33 cellular contexts compared by ENCODE assay signal in genomic region chr7:46493196-46493595, GRCh38.
DNase-seq lines count a peak whose midpoint lies in the region; ATAC-seq, FAIRE-seq and TF ChIP-seq lines count a peak whose summit lies in the region.
"Had no signal": no experiment of that assay in that cellular context is flagged by ENCODE, and none has a peak within 500 bp of the region (broad histone marks: within the 10 kb centered on the region; RNA-seq: fewer than 3 reads in every experiment).

No MANE protein-coding gene starts in this region.

- H3K9me3 ChIP-seq in PC-3 (ENCODE audit: low read length): no peaks in the 10 kb centered on the region
- H3K9me3 ChIP-seq in endodermal cell (ENCODE audit: control insufficient read depth, low read length): no peaks in the 10 kb centered on the region
- no peaks in the 10 kb centered on the region for H3K9me3 ChIP-seq in osteoblast (ENCODE audit: low read depth, low read length)
- H3K9me3 ChIP-seq: ascending aorta, neutrophil, prostate gland had no signal

- H3K9ac ChIP-seq in PC-3 (ENCODE audit: low read length): no peak overlapping the region
- no peak overlapping the region for H3K9ac ChIP-seq in endodermal cell (ENCODE audit: extremely low read depth, low read length, poor library complexity, severe bottlenecking)
- H3K9ac ChIP-seq: BLaER1 had no signal

- CTCF ChIA-PET in PC-3 (lab: Charles Lee): no interaction called here

- H3K4me3 Mint-ChIP-seq in GM23338: no peak overlapping the region
- H3K4me3 Mint-ChIP-seq in endodermal cell: no peak overlapping the region
- H3K4me3 Mint-ChIP-seq: activated naive CD8-positive, alpha-beta T cell treated with anti-CD3 and anti-CD28 coated beads for 36 hours; activated T-cell treated with anti-CD3 and anti-CD28 coated beads, Interleukin-2, amount 50 U/mL, for 24 hours; immature natural killer cell; naive B cell; stimulated activated naive CD8-positive, alpha-beta T cell treated with anti-CD3 and anti-CD28 coated beads, Interleukin-15, amount 100 ng/mL, for 72 hours had no signal

- FAIRE-seq in RCC 7860 (lab: Jason Lieb, UNC): no peak
- FAIRE-seq: G401.6 had no signal

- no peaks in the 10 kb centered on the region for H3K4me1 ChIP-seq in GM23338 (ENCODE audit: insufficient read depth)
- H3K4me1 ChIP-seq in PC-3 (ENCODE audit: insufficient read depth, low read length): peaks cover 21% of the 10 kb centered on the region
- no peaks in the 10 kb centered on the region for H3K4me1 ChIP-seq in endodermal cell (ENCODE audit: control insufficient read depth, insufficient read depth, low read length)
- peaks cover 12% of the 10 kb centered on the region for H3K4me1 ChIP-seq in osteoblast (ENCODE audit: insufficient read depth, low read length)
- H3K4me1 ChIP-seq: ascending aorta, BLaER1, prostate gland had no signal

- H3K27me3 ChIP-seq in GM23338 (ENCODE audit: insufficient read depth) (no peaks in the 10 kb centered on the region), PC-3 (ENCODE audit: low read length) (no peaks in the 10 kb centered on the region), endodermal cell (ENCODE audit: control insufficient read depth, insufficient read depth, low read length, poor library complexity, severe bottlenecking) (no peaks in the 10 kb centered on the region), osteoblast (ENCODE audit: insufficient read depth, low read length) (no peaks in the 10 kb centered on the region)
- H3K27me3 ChIP-seq: ascending aorta, BLaER1, dorsolateral prefrontal cortex, neutrophil had no signal

- peaks cover 3% of the 10 kb centered on the region; the same call in 1 of the 3 replicates for H3K36me3 Mint-ChIP-seq in GM23338 (ENCODE audit: low read depth)
- H3K36me3 Mint-ChIP-seq in endodermal cell (ENCODE audit: low read depth): no peaks in the 10 kb centered on the region
- H3K36me3 Mint-ChIP-seq: activated naive CD8-positive, alpha-beta T cell treated with anti-CD3 and anti-CD28 coated beads for 36 hours had no signal

- DNase-seq in GM23338 (ENCODE audit: low spot score) (peak; percentile 3), PC-3 (no peak), endodermal cell (no peak), osteoblast (ENCODE audit: insufficient read length, low spot score, missing footprints) (no peak), RCC 7860 (ENCODE audit: low spot score) (no peak)
- DNase-seq: activated CD4-positive, alpha-beta T cell treated with anti-CD3 and anti-CD28 coated beads, Interleukin-2, amount 50 U/mL, for 1 hour; activated CD4-positive, CD25-positive, alpha-beta regulatory T cell; activated effector memory CD4-positive, alpha-beta T cell treated with anti-CD3 and anti-CD28 coated beads, Interleukin-2, amount 50 U/mL, for 16 hours; activated naive CD8-positive, alpha-beta T cell treated with anti-CD3 and anti-CD28 coated beads for 36 hours; activated T-cell treated with anti-CD3 and anti-CD28 coated beads, Interleukin-2, amount 50 U/mL, for 24 hours; COR-L47; dorsolateral prefrontal cortex; immature natural killer cell; left colon; mesendoderm; naive B cell; NCI-H1092; NCI-H1694 treated with DMSO at 0.1 percent for 48 hours; NCI-H446; NCI-H774; RPMI8226; stimulated activated CD4-positive, alpha-beta T cell treated with anti-CD3 and anti-CD28 coated beads, Interleukin-12 subunit alpha, Interleukin-12 subunit beta, amount 100 ng/mL, for 4 hours; stimulated activated CD4-positive, alpha-beta T cell treated with anti-CD3 and anti-CD28 coated beads, Interleukin-2, amount 100 ng/mL, for 48 hours; stimulated activated naive CD8-positive, alpha-beta T cell treated with anti-CD3 and anti-CD28 coated beads, Interleukin-15, amount 100 ng/mL, for 72 hours; T-helper 1 cell had no signal

- H3K4me1 Mint-ChIP-seq in GM23338: no peaks in the 10 kb centered on the region
- H3K4me1 Mint-ChIP-seq in endodermal cell: no peaks in the 10 kb centered on the region
- H3K4me1 Mint-ChIP-seq: activated naive CD8-positive, alpha-beta T cell treated with anti-CD3 and anti-CD28 coated beads for 36 hours; immature natural killer cell; naive B cell; stimulated activated naive CD8-positive, alpha-beta T cell treated with anti-CD3 and anti-CD28 coated beads, Interleukin-15, amount 100 ng/mL, for 72 hours had no signal

- H3K27ac Mint-ChIP-seq in GM23338 (no peak overlapping the region), endodermal cell (no peak overlapping the region)
- H3K27ac Mint-ChIP-seq: activated naive CD8-positive, alpha-beta T cell treated with anti-CD3 and anti-CD28 coated beads for 36 hours; activated T-cell treated with anti-CD3 and anti-CD28 coated beads, Interleukin-2, amount 50 U/mL, for 24 hours; immature natural killer cell; naive B cell; stimulated activated naive CD8-positive, alpha-beta T cell treated with anti-CD3 and anti-CD28 coated beads, Interleukin-15, amount 100 ng/mL, for 72 hours had no signal

- no peak overlapping the region for H3K27ac ChIP-seq in GM23338 (ENCODE audit: low read depth)
- H3K27ac ChIP-seq in PC-3 (ENCODE audit: low read length): 0 out of 2 replicates have a peak overlapping the region, but pooled peaks have one; percentile 16
- H3K27ac ChIP-seq in endodermal cell (ENCODE audit: low read depth, low read length): no peak overlapping the region
- H3K27ac ChIP-seq in osteoblast (ENCODE audit: low read depth, low read length): peak overlapping the region; percentile 77
- H3K27ac ChIP-seq: ascending aorta, BLaER1, dorsolateral prefrontal cortex, neutrophil, prostate gland had no signal

- H2AFZ ChIP-seq in GM23338: no peak overlapping the region
- no peak overlapping the region for H2AFZ ChIP-seq in PC-3 (ENCODE audit: low read length)
- H2AFZ ChIP-seq in osteoblast (ENCODE audit: low read length): peak overlapping the region; percentile 24

- H3K9me3 Mint-ChIP-seq in GM23338: peaks cover 9% of the 10 kb centered on the region
- peaks cover 7% of the 10 kb centered on the region for H3K9me3 Mint-ChIP-seq in endodermal cell

- peak; percentile 12 to 31; a peak in 2 of 4 replicates for TF ChIP-seq CTCF in GM23338 (conservative IDR thresholded peaks at IDR 0.05; ENCODE audit: low read depth in 2 of 2)
- TF ChIP-seq CTCF in PC-3 (conservative IDR thresholded peaks at IDR 0.05; ENCODE audit: low read depth, low read length): no peak; the same call in 1 of the 2 replicates
- TF ChIP-seq CTCF in endodermal cell (conservative IDR thresholded peaks at IDR 0.05): peak; percentile 55
- TF ChIP-seq CTCF in osteoblast (IDR thresholded peaks at IDR 0.05; ENCODE audit: extremely low read depth, low read depth, low read length): peak; percentile 39

- BruUV-seq in PC-3 (replicated peaks; lab: Mats Ljungman, UMichigan): no TSS peak

- H3K79me2 ChIP-seq in GM23338 (replicated peaks; ENCODE audit: insufficient read depth): no peaks in the 10 kb centered on the region
- no peaks in the 10 kb centered on the region for H3K79me2 ChIP-seq in PC-3 (ENCODE audit: low read length)
- H3K79me2 ChIP-seq in osteoblast (ENCODE audit: insufficient read depth, low read length): no peaks in the 10 kb centered on the region

- H3K4me3 ChIP-seq in GM23338 (no peak overlapping the region), PC-3 (ENCODE audit: low read length) (no peak overlapping the region), endodermal cell (ENCODE audit: low read length) (no peak overlapping the region), osteoblast (ENCODE audit: insufficient read depth, low read length) (no peak overlapping the region)
- H3K4me3 ChIP-seq: ascending aorta, BLaER1, dorsolateral prefrontal cortex, prostate gland had no signal

- H3K27me3 Mint-ChIP-seq in GM23338 (ENCODE audit: insufficient read depth, low read depth, poor library complexity) (peaks cover 2% of the 10 kb centered on the region), endodermal cell (ENCODE audit: insufficient read depth) (no peaks in the 10 kb centered on the region)
- H3K27me3 Mint-ChIP-seq: activated naive CD8-positive, alpha-beta T cell treated with anti-CD3 and anti-CD28 coated beads for 36 hours; activated T-cell treated with anti-CD3 and anti-CD28 coated beads, Interleukin-2, amount 50 U/mL, for 24 hours; naive B cell; stimulated activated naive CD8-positive, alpha-beta T cell treated with anti-CD3 and anti-CD28 coated beads, Interleukin-15, amount 100 ng/mL, for 72 hours had no signal

- WGBS in endodermal cell (ENCODE audit: insufficient coverage in 1 of 2, insufficient read length in 1 of 2), 2 experiments: 83 to 100% methylated on average over 2 of the region's 4 CpGs

- H3K36me3 ChIP-seq in GM23338 (ENCODE audit: insufficient read depth) (no peaks in the 10 kb centered on the region), PC-3 (ENCODE audit: low read depth, low read length) (no peaks in the 10 kb centered on the region), endodermal cell (ENCODE audit: control insufficient read depth, insufficient read depth, low read length) (no peaks in the 10 kb centered on the region), osteoblast (ENCODE audit: insufficient read depth, low read length) (no peaks in the 10 kb centered on the region)
- H3K36me3 ChIP-seq: ascending aorta, BLaER1, neutrophil, prostate gland had no signal

- POLR2A ChIA-PET in PC-3 (lab: Charles Lee; ENCODE audit: unreplicated experiment): no interaction called here

- no peak for ATAC-seq in GM23338
- no peak for ATAC-seq in PC-3
- no peak for ATAC-seq in HG03342 (IDR thresholded peaks at IDR 0.05; ENCODE audit: unreplicated experiment)
- ATAC-seq in HG03378 (IDR thresholded peaks at IDR 0.05; ENCODE audit: unreplicated experiment): no peak
- ATAC-seq: left colon; sciatic nerve; stimulated activated naive CD8-positive, alpha-beta T cell treated with anti-CD3 and anti-CD28 coated beads, Interleukin-15, amount 100 ng/mL, for 72 hours had no signal

- intact Hi-C loops in PC-3 (cut with micrococcal nuclease): no loop called here

- H3K9me2 ChIP-seq in GM23338 (ENCODE audit: insufficient read depth): 0 out of 2 replicates have a peak, but pooled peaks cover 3% of the 10 kb centered on the region
- no peaks in the 10 kb centered on the region for H3K9me2 ChIP-seq in PC-3 (replicated peaks; ENCODE audit: low read length)

- no peaks in the 10 kb centered on the region for H3F3A ChIP-seq in GM23338 (replicated peaks; ENCODE audit: low read depth)
- no peaks in the 10 kb centered on the region for H3F3A ChIP-seq in PC-3 (ENCODE audit: low read length, unreplicated experiment)

- no peaks in the 10 kb centered on the region for H4K20me1 ChIP-seq in GM23338 (replicated peaks; ENCODE audit: insufficient read depth)
- no peaks in the 10 kb centered on the region for H4K20me1 ChIP-seq in PC-3 (ENCODE audit: low read length)
- no peaks in the 10 kb centered on the region for H4K20me1 ChIP-seq in osteoblast (ENCODE audit: insufficient read depth, low read length)
- H4K20me1 ChIP-seq: BLaER1 had no signal

- H3K4me2 ChIP-seq in GM23338: no peak overlapping the region
- H3K4me2 ChIP-seq in PC-3 (ENCODE audit: low read length): no peak overlapping the region
- no peak overlapping the region for H3K4me2 ChIP-seq in osteoblast (ENCODE audit: insufficient read depth, low read length)
- H3K4me2 ChIP-seq: BLaER1 had no signal

TF ChIP-seq in GM23338, 12 proteins besides CTCF, POLR2A, EP300 and RAD21 (continues in another document):
- no peak for TF ChIP-seq POLR2AphosphoS5 (IDR thresholded peaks at IDR 0.05; ENCODE audit: low read depth)
- TF ChIP-seq JUNB (IDR thresholded peaks at IDR 0.05; ENCODE audit: unreplicated experiment): no peak

Comparison
In these comparisons a context has a peak if more than half of its experiments do, and no peak if none do; other contexts are left out.
1. H3K27ac ChIP-seq: peak in PC-3 (single experiment) and osteoblast (single experiment); none in GM23338 (single experiment) and endodermal cell (single experiment).